In genomic region chr3:133977568-133977967, GRCh38 we compare ENCODE assay signal across 22 cellular contexts. TPM values are rescaled to one million over a fixed set of nuclear protein-coding genes. Genes with fewer than 3 reads are reported as not detected.
"Had no signal": no experiment of that assay in that cellular context is flagged by ENCODE, and none has a peak within 500 bp of the region (broad histone marks: within the 10 kb centered on the region; RNA-seq: fewer than 3 reads in every experiment).

No MANE protein-coding gene starts in this region.

- H3K27ac Mint-ChIP-seq: activated T-cell treated with anti-CD3 and anti-CD28 coated beads, Interleukin-2, amount 50 U/mL, for 72 hours; dendritic cell treated with granulocyte-macrophage colony-stimulating factor and Interleukin-4, amounts not matched to agents 40 ng/mL and 50 ng/mL, for 4 days; effector memory CD8-positive, alpha-beta T cell; memory B cell; T-helper 1 cell treated with Interleukin-12 subunit alpha and Interleukin-12 subunit beta and Interleukin-4 antibody, amounts not matched to agents 30 μg/mL and 1 μg/mL, for 36 hours had no signal

- H3K36me3 Mint-ChIP-seq: memory B cell had no signal

- H3K4me3 ChIP-seq: pancreas, SJSA1, tibial artery, uterus had no signal

- ATAC-seq: activated T-cell treated with anti-CD3 and anti-CD28 coated beads, Interleukin-2, amount 50 U/mL, for 72 hours; effector memory CD8-positive, alpha-beta T cell; naive thymus-derived CD8-positive, alpha-beta T cell; pancreas; stimulated activated naive CD8-positive, alpha-beta T cell treated with anti-CD3 and anti-CD28 coated beads, Interleukin-15, Interleukin-2, amounts not matched to agents 100 U/mL and 50 U/mL, for 24 hours had no signal

- H3K4me1 Mint-ChIP-seq: memory B cell; naive thymus-derived CD8-positive, alpha-beta T cell had no signal

- H3K27ac ChIP-seq: neutrophil, pancreas, SJSA1, tibial artery, VCaP had no signal

- H3K4me1 ChIP-seq: pancreas, SJSA1, tibial artery, uterus had no signal

- H3K27me3 ChIP-seq: neutrophil, pancreas, SJSA1, tibial artery, uterus had no signal

- H3K36me3 ChIP-seq: neutrophil, pancreas, SJSA1, tibial artery, uterus had no signal

- DNase-seq: activated CD4-positive, CD25-positive, alpha-beta regulatory T cell treated with anti-CD3 and anti-CD28 coated beads, Interleukin-2, amount 50 U/mL, for 72 hours; activated CD8-positive, alpha-beta memory T cell treated with anti-CD3 and anti-CD28 coated beads for 24 hours; activated CD8-positive, alpha-beta memory T cell treated with anti-CD3 and anti-CD28 coated beads, Interleukin-2, amount 50 U/mL, for 48 hours; activated effector memory CD4-positive, alpha-beta T cell treated with anti-CD3 and anti-CD28 coated beads, Interleukin-2, amount 50 U/mL, for 16 hours; activated naive CD4-positive, alpha-beta T cell treated with anti-CD3 and anti-CD28 coated beads, Interleukin-2, amount 50 U/mL, for 16 hours; activated T-cell treated with anti-CD3 and anti-CD28 coated beads, Interleukin-2, amount 50 U/mL, for 72 hours; effector memory CD8-positive, alpha-beta T cell; foreskin melanocyte; head of caudate nucleus; naive thymus-derived CD8-positive, alpha-beta T cell; pancreas; stimulated activated CD8-positive, alpha-beta memory T cell treated with anti-CD3 and anti-CD28 coated beads, Interleukin-4, amount 100 ng/mL, for 48 hours; stimulated activated naive CD8-positive, alpha-beta T cell treated with anti-CD3 and anti-CD28 coated beads, Interleukin-15, Interleukin-2, amounts not matched to agents 100 U/mL and 50 U/mL, for 24 hours; substantia nigra; tibial artery had no signal

- H3K4me3 Mint-ChIP-seq: activated T-cell treated with anti-CD3 and anti-CD28 coated beads, Interleukin-2, amount 50 U/mL, for 72 hours; dendritic cell treated with granulocyte-macrophage colony-stimulating factor and Interleukin-4, amounts not matched to agents 40 ng/mL and 50 ng/mL, for 4 days; effector memory CD8-positive, alpha-beta T cell; memory B cell; naive thymus-derived CD8-positive, alpha-beta T cell; T-helper 1 cell treated with Interleukin-12 subunit alpha and Interleukin-12 subunit beta and Interleukin-4 antibody, amounts not matched to agents 30 μg/mL and 1 μg/mL, for 36 hours had no signal

- H3K9me3 ChIP-seq: neutrophil, pancreas, SJSA1, tibial artery, uterus had no signal

- FAIRE-seq: pancreas had no signal

- H3K27me3 Mint-ChIP-seq: dendritic cell treated with granulocyte-macrophage colony-stimulating factor and Interleukin-4, amounts not matched to agents 40 ng/mL and 50 ng/mL, for 4 days had no signal

- H3K9me3 Mint-ChIP-seq: activated T-cell treated with anti-CD3 and anti-CD28 coated beads, Interleukin-2, amount 50 U/mL, for 72 hours; dendritic cell treated with granulocyte-macrophage colony-stimulating factor and Interleukin-4, amounts not matched to agents 40 ng/mL and 50 ng/mL, for 4 days; effector memory CD8-positive, alpha-beta T cell; memory B cell; T-helper 1 cell treated with Interleukin-12 subunit alpha and Interleukin-12 subunit beta and Interleukin-4 antibody, amounts not matched to agents 30 μg/mL and 1 μg/mL, for 36 hours had no signal

RNA-seq across cellular contexts. Expression of gene SLCO2A1, which starts 52.2 kb away (rescaled TPM):
- total RNA-seq: naive thymus-derived CD8-positive, alpha-beta T cell had no signal
- polyA plus RNA-seq: naive thymus-derived CD8-positive, alpha-beta T cell had no signal
